In the genomic region with DNA sequence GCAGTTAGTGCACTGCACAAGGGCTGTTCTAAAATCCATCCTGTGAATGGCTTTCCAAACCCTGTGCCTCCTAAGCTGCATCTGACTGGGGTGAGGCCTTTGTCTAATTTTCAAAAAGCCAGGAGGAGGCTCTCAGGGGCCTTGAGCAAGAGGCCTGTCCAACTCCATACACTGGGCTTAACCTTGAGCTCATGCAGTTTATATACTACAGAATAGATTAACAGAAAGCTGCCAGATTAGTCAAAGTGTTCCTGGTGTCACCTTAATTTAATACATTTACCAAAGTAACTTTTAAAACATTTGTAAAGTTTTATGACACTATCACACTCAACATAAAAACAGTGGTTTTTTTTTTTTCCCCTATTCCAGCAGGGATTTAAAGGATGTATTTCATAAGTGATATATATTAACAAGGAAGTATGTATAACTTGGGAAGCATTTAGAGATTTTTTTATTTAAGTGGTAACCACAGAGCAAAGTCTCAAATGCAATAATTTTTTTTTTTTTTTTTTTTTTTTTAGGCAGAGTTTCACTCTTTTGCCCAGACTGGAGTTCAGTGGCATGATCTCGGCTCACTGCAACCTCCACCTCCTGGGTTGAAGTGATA, we compare ENCODE assay signal across 21 cellular contexts.
"Had no signal": no experiment of that assay in that cellular context is flagged by ENCODE, and none has a peak within 500 bp of the region (broad histone marks: within the 10 kb centered on the region; RNA-seq: fewer than 3 reads in every experiment).

No MANE protein-coding gene starts in this region.

- H3K9ac ChIP-seq: KMS-11 had no signal

- H3K4me3 ChIP-seq: SJSA1, SK-N-MC had no signal

- H3K27ac ChIP-seq: KMS-11, SJSA1, SK-N-MC had no signal

- H3K4me2 ChIP-seq: KMS-11 had no signal

- ATAC-seq: HepG2 had no signal

- H3K4me1 ChIP-seq: SJSA1 had no signal

- FAIRE-seq: HepG2, RCC 7860 had no signal

- H3K27me3 ChIP-seq: SJSA1 had no signal

- DNase-seq: IMR-90, Kasumi-1, MM.1S, NCI-H1092 treated with DMSO at 0.1 percent for 48 hours, NCI-H1436 treated with DMSO at 0.1 percent for 48 hours, NCI-H1694, NCI-H187 treated with DMSO at 0.1 percent for 48 hours, NCI-H2029 treated with DMSO at 0.1 percent for 48 hours, NCI-H2171 treated with DMSO at 0.1 percent for 48 hours, NCI-H345, NCI-H446 treated with DMSO at 0.1 percent for 48 hours, NCI-H510A treated with DMSO at 0.1 percent for 48 hours, NCI-H526, Right ventricle myocardium superior, RPMI8226, SIG-M5 had no signal

- H3K9me3 ChIP-seq: SJSA1 had no signal

- H3K36me3 ChIP-seq: SJSA1 had no signal
